In genomic region chr6:154039231-154039842, GRCh38 we compare ENCODE assay signal across 7 cellular contexts. TPM values are rescaled to one million over a fixed set of nuclear protein-coding genes. Genes with fewer than 3 reads are reported as not detected.
A peak's percentile ranks its signal among the peaks of the same experiment; 100 is the strongest.
DNase-seq lines count a peak whose midpoint lies in the region; ATAC-seq and TF ChIP-seq lines count a peak whose summit lies in the region.

OPRM1 (plus strand) TSS chr6:154039240; CDS start chr6:154039545, 305 bp downstream.

- intact Hi-C loops in posterior cingulate gyrus (cut with DNase I), result no loop called here

- no peaks in the 10 kb centered on the region for H3F3A ChIP-seq in GM23338 (replicated peaks; ENCODE audit: low read depth)

- H2AFZ ChIP-seq in GM23338, result peak within 1 kb of the TSS; percentile 94

- H3K27me3 ChIP-seq in GM23338 (ENCODE audit: insufficient read depth), result peaks cover 17% of the 10 kb centered on the region

- no peaks in the 10 kb centered on the region for H3K79me2 ChIP-seq in GM23338 (replicated peaks; ENCODE audit: insufficient read depth)

- H3K36me3 ChIP-seq in GM23338 (ENCODE audit: insufficient read depth), result no peaks in the 10 kb centered on the region

- ATAC-seq in GM23338 (peak; percentile 97), HG02852 (IDR thresholded peaks at IDR 0.05; ENCODE audit: unreplicated experiment) (no peak)

- H3K4me3 Mint-ChIP-seq in GM23338, result peak within 1 kb of the TSS; percentile 90

- peaks cover 4% of the 10 kb centered on the region for H3K27me3 Mint-ChIP-seq in GM23338 (ENCODE audit: insufficient read depth, low read depth, poor library complexity)

- H3K4me1 Mint-ChIP-seq in GM23338, result peaks cover 10% of the 10 kb centered on the region

- H3K4me2 ChIP-seq in GM23338, result peak within 1 kb of the TSS; percentile 83

- no peak for TF ChIP-seq CTCF in GM23338 (conservative IDR thresholded peaks at IDR 0.05; ENCODE audit: low read depth in 2 of 2)
- TF ChIP-seq CTCF in epithelial cell of esophagus (IDR thresholded peaks at IDR 0.05; ENCODE audit: insufficient read depth, low read depth, low read length, missing control alignments), result no peak

- no peaks in the 10 kb centered on the region for H4K20me1 ChIP-seq in GM23338 (replicated peaks; ENCODE audit: insufficient read depth)

- no peaks in the 10 kb centered on the region for H3K9me3 Mint-ChIP-seq in GM23338

- H3K4me3 ChIP-seq in GM23338 (peak within 1 kb of the TSS; percentile 61), epithelial cell of esophagus (ENCODE audit: low read length) (no peak within 1 kb of the TSS)

- H3K36me3 Mint-ChIP-seq in GM23338 (ENCODE audit: low read depth), result no peaks in the 10 kb centered on the region

- DNase-seq in GM23338 (ENCODE audit: low spot score), result peak; percentile 93
- DNase-seq in SK-N-DZ (ENCODE audit: low spot score), result peak; percentile 7
- DNase-seq in epithelial cell of esophagus (ENCODE audit: low read depth), result peak; percentile 69
- DNase-seq in posterior cingulate gyrus, result peak; percentile 14 to 89 (median 36)
- DNase-seq in NCI-H774 (lab: John Stamatoyannopoulos, UW), result no peak
- DNase-seq in SKM-1 treated with dmso at 0.1 percent for 144 hours (lab: John Stamatoyannopoulos, UW; ENCODE audit: unreplicated experiment), result no peak

- H3K4me1 ChIP-seq in GM23338 (ENCODE audit: insufficient read depth), result 0 out of 2 replicates have a peak, but pooled peaks cover 3% of the 10 kb centered on the region

- no peaks in the 10 kb centered on the region for H3K9me2 ChIP-seq in GM23338 (ENCODE audit: insufficient read depth)

- no peak within 1 kb of the TSS for H3K27ac Mint-ChIP-seq in GM23338

- no peak within 1 kb of the TSS for H3K27ac ChIP-seq in GM23338 (ENCODE audit: low read depth)

TF ChIP-seq in GM23338, 12 proteins besides CTCF, POLR2A, EP300 and RAD21:
- TF ChIP-seq EZH2phosphoT487 (IDR thresholded peaks at IDR 0.05; ENCODE audit: unreplicated experiment) (no peak), NANOG (IDR thresholded peaks at IDR 0.05; ENCODE audit: borderline replicate concordance) (no peak), EZH2 (IDR thresholded peaks at IDR 0.05; ENCODE audit: low read depth, unreplicated experiment) (no peak), REST (IDR thresholded peaks at IDR 0.05; ENCODE audit: unreplicated experiment) (peak; percentile 100), STAT1 (IDR thresholded peaks at IDR 0.05; ENCODE audit: unreplicated experiment) (no peak), JUNB (IDR thresholded peaks at IDR 0.05; ENCODE audit: unreplicated experiment) (no peak), CREB1 (CRISPR knock-in tag; IDR thresholded peaks at IDR 0.05; ENCODE audit: low read depth) (no peak), ZNF331 (CRISPR knock-in tag; IDR thresholded peaks at IDR 0.05; ENCODE audit: low read depth) (no peak), POLR2AphosphoS5 (IDR thresholded peaks at IDR 0.05; ENCODE audit: low read depth) (no peak), ZNF114 (CRISPR knock-in tag; IDR thresholded peaks at IDR 0.05) (0 out of 2 replicates have a peak, but pooled peaks have one; percentile 31)
- TF ChIP-seq, protein P1, sequence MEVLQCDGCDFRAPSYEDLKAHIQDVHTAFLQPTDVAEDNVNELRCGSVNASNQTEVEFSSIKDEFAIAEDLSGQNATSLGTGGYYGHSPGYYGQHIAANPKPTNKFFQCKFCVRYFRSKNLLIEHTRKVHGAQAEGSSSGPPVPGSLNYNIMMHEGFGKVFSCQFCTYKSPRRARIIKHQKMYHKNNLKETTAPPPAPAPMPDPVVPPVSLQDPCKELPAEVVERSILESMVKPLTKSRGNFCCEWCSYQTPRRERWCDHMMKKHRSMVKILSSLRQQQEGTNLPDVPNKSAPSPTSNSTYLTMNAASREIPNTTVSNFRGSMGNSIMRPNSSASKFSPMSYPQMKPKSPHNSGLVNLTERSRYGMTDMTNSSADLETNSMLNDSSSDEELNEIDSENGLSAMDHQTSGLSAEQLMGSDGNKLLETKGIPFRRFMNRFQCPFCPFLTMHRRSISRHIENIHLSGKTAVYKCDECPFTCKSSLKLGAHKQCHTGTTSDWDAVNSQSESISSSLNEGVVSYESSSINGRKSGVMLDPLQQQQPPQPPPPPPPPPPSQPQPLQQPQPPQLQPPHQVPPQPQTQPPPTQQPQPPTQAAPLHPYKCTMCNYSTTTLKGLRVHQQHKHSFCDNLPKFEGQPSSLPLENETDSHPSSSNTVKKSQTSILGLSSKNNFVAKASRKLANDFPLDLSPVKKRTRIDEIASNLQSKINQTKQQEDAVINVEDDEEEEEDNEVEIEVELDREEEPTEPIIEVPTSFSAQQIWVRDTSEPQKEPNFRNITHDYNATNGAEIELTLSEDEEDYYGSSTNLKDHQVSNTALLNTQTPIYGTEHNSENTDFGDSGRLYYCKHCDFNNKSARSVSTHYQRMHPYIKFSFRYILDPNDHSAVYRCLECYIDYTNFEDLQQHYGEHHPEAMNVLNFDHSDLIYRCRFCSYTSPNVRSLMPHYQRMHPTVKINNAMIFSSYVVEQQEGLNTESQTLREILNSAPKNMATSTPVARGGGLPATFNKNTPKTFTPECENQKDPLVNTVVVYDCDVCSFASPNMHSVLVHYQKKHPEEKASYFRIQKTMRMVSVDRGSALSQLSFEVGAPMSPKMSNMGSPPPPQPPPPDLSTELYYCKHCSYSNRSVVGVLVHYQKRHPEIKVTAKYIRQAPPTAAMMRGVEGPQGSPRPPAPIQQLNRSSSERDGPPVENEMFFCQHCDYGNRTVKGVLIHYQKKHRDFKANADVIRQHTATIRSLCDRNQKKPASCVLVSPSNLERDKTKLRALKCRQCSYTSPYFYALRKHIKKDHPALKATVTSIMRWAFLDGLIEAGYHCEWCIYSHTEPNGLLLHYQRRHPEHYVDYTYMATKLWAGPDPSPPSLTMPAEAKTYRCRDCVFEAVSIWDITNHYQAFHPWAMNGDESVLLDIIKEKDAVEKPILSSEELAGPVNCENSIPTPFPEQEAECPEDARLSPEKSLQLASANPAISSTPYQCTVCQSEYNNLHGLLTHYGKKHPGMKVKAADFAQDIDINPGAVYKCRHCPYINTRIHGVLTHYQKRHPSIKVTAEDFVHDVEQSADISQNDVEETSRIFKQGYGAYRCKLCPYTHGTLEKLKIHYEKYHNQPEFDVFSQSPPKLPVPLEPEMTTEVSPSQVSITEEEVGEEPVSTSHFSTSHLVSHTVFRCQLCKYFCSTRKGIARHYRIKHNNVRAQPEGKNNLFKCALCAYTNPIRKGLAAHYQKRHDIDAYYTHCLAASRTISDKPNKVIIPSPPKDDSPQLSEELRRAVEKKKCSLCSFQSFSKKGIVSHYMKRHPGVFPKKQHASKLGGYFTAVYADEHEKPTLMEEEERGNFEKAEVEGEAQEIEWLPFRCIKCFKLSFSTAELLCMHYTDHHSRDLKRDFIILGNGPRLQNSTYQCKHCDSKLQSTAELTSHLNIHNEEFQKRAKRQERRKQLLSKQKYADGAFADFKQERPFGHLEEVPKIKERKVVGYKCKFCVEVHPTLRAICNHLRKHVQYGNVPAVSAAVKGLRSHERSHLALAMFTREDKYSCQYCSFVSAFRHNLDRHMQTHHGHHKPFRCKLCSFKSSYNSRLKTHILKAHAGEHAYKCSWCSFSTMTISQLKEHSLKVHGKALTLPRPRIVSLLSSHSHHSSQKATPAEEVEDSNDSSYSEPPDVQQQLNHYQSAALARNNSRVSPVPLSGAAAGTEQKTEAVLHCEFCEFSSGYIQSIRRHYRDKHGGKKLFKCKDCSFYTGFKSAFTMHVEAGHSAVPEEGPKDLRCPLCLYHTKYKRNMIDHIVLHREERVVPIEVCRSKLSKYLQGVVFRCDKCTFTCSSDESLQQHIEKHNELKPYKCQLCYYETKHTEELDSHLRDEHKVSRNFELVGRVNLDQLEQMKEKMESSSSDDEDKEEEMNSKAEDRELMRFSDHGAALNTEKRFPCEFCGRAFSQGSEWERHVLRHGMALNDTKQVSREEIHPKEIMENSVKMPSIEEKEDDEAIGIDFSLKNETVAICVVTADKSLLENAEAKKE (CRISPR knock-in tag; IDR thresholded peaks at IDR 0.05), result no peak
- TF ChIP-seq, protein P2, sequence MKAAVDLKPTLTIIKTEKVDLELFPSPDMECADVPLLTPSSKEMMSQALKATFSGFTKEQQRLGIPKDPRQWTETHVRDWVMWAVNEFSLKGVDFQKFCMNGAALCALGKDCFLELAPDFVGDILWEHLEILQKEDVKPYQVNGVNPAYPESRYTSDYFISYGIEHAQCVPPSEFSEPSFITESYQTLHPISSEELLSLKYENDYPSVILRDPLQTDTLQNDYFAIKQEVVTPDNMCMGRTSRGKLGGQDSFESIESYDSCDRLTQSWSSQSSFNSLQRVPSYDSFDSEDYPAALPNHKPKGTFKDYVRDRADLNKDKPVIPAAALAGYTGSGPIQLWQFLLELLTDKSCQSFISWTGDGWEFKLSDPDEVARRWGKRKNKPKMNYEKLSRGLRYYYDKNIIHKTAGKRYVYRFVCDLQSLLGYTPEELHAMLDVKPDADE (IDR thresholded peaks at IDR 0.05), result no peak

RNA-seq across cellular contexts. Expression of gene OPRM1, which starts in this region (rescaled TPM):
- 0.52 TPM in 1 of 2 replicates, not detected in the other for total RNA-seq in GM23338 (2014; rRNA removed; shearing (Covaris generic))
- polyA plus RNA-seq in GM23338 (2016; fragmentation: Nextera tagmentation; extraction: Ambion mirVana), result not detected in 2 replicates
- polyA plus RNA-seq in SK-N-DZ (2014; cell fraction: cytosol; rRNA removed), result not detected in 2 replicates
- polyA plus RNA-seq in SK-N-DZ (2014; cell fraction: nucleus; rRNA removed), result not detected in 2 replicates

Comparison
In these comparisons a context has a peak if more than half of its experiments do, and no peak if none do; other contexts are left out.
1. Peak in DNase-seq, ATAC-seq, H3K4me3 ChIP-seq and H3K4me2 ChIP-seq in GM23338; RNA of the gene not detected or under 1 TPM.
2. DNase-seq: peak in SK-N-DZ (single experiment), epithelial cell of esophagus (single experiment) and posterior cingulate gyrus (10 of 10); none in NCI-H774 (single experiment) and SKM-1 treated with dmso at 0.1 percent for 144 hours (single experiment).